Comparison of ENCODE assay signal across 14 cellular contexts in the genomic region with DNA sequence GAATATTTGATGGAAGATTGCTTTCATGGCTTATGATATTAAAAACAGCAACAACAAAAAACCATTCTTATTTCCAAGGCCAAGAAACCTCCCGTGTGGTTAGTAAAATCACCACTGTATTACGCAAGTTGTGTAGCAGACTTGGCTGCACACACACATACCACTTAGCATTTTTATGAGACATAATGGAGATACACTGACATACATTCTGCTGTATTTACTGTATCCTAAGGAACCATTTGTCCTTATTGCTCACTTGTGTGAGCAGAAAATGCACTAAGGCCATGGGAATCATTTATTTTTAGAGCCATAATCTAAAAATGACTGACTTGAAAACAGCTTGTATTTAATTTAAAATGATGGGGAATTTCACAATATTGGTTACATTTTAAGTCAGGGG. TPM values are rescaled to one million over a fixed set of nuclear protein-coding genes. Genes with fewer than 3 reads are reported as not detected.
DNase-seq lines count a peak whose midpoint lies in the region; ATAC-seq and TF ChIP-seq lines count a peak whose summit lies in the region.
"Had no signal": no experiment of that assay in that cellular context is flagged by ENCODE, and none has a peak within 500 bp of the region (broad histone marks: within the 10 kb centered on the region; RNA-seq: fewer than 3 reads in every experiment).

No MANE protein-coding gene starts in this region.

- peak; percentile 16 for DNase-seq in NOMO-1 treated with DMSO at 0.1 percent for 48 hours (lab: John Stamatoyannopoulos, UW; ENCODE audit: unreplicated experiment)
- no peak for DNase-seq in NOMO-1 treated with dmso at 0.1 percent for 144 hours (lab: John Stamatoyannopoulos, UW; ENCODE audit: unreplicated experiment)
- peak; percentile 29 for DNase-seq in OCI-M1 (lab: John Stamatoyannopoulos, UW)
- peak; percentile 95 for DNase-seq in fibroblast of pulmonary artery (ENCODE audit: low read depth)
- DNase-seq in retinal pigment epithelial cell (ENCODE audit: low read depth), result peak; percentile 40
- no peak for DNase-seq in esophagus squamous epithelium (lab: John Stamatoyannopoulos, UW)
- DNase-seq: activated CD4-positive, alpha-beta T cell treated with anti-CD3 and anti-CD28 coated beads, Interleukin-2, amount 50 U/mL, for 4 hours; DND-41; Karpas-422; NCI-H524 treated with DMSO at 0.1 percent for 48 hours had no signal

- H3K27me3 ChIP-seq in esophagus squamous epithelium, result peaks cover 0 to 3% (median 0%) of the 10 kb centered on the region in 4 donors
- H3K27me3 ChIP-seq: thyroid gland had no signal

- H3K36me3 ChIP-seq in esophagus squamous epithelium, result no peaks in the 10 kb centered on the region
- H3K36me3 ChIP-seq: thyroid gland had no signal

- WGBS in esophagus squamous epithelium, 2 donors, result 35 to 42% methylated on average over 2 of the region's 2 CpGs

- ATAC-seq in GM21360 (IDR thresholded peaks at IDR 0.05; ENCODE audit: unreplicated experiment) (no peak), GM18520 (IDR thresholded peaks at IDR 0.05; ENCODE audit: unreplicated experiment) (no peak)

- no peaks in the 10 kb centered on the region for H3K9me3 ChIP-seq in esophagus squamous epithelium
- H3K9me3 ChIP-seq: thyroid gland had no signal

- H3K27ac ChIP-seq in esophagus squamous epithelium, result no peak overlapping the region
- H3K27ac ChIP-seq: 22Rv1, thyroid gland had no signal

- TF ChIP-seq POLR2A in esophagus squamous epithelium (IDR thresholded peaks at IDR 0.05), result no peak

- peaks cover 3 to 11% (median 7%) of the 10 kb centered on the region in 3 donors for H3K4me1 ChIP-seq in esophagus squamous epithelium

- intact Hi-C loops in esophagus squamous epithelium (cut with DNase I), result no loop called here

- H3K4me3 ChIP-seq in fibroblast of pulmonary artery (replicated peaks; ENCODE audit: low read depth, low read length) (peak overlapping the region; percentile 45), retinal pigment epithelial cell (ENCODE audit: low read length) (no peak overlapping the region), esophagus squamous epithelium (no peak overlapping the region)
- H3K4me3 ChIP-seq: thyroid gland had no signal

- TF ChIP-seq CTCF in fibroblast of pulmonary artery (IDR thresholded peaks at IDR 0.05; ENCODE audit: low read length, missing control alignments) (no peak), retinal pigment epithelial cell (conservative IDR thresholded peaks at IDR 0.05; ENCODE audit: low read depth, low read length) (no peak), esophagus squamous epithelium (IDR thresholded peaks at IDR 0.05) (no peak)

RNA-seq across cellular contexts. Expression of a gene that starts 0.6 kb away (rescaled TPM):
- not detected for total RNA-seq in esophagus squamous epithelium
- total RNA-seq: thyroid gland had no signal

RNA-seq across cellular contexts. Expression of a gene that starts 30.9 kb away (rescaled TPM):
- total RNA-seq in esophagus squamous epithelium, result under 1 TPM in 2 of 4 donors, not detected in 2; under 0.01 to 0.22 TPM
- total RNA-seq: thyroid gland had no signal

Comparison
In these comparisons a context has a peak if more than half of its experiments do, and no peak if none do; other contexts are left out.
1. DNase-seq: peak in NOMO-1 treated with DMSO at 0.1 percent for 48 hours (single experiment), OCI-M1 (single experiment), fibroblast of pulmonary artery (single experiment) and retinal pigment epithelial cell (single experiment); none in NOMO-1 treated with dmso at 0.1 percent for 144 hours (single experiment) and esophagus squamous epithelium (single experiment).